ENCODE assay signal across 3 cellular contexts in genomic region chr12:63874897-63875296, GRCh38.
TF ChIP-seq lines count a peak whose summit lies in the region.

No MANE protein-coding gene starts in this region.

TF ChIP-seq in A549, 52 proteins besides CTCF, POLR2A, EP300 and RAD21:
- TF ChIP-seq KDM1A (IDR thresholded peaks at IDR 0.05; ENCODE audit: low read depth) (0 out of 2 replicates have a peak, but pooled peaks have one; percentile 15), SREBF2 (IDR thresholded peaks at IDR 0.05) (no peak)
- TF ChIP-seq, protein P1, sequence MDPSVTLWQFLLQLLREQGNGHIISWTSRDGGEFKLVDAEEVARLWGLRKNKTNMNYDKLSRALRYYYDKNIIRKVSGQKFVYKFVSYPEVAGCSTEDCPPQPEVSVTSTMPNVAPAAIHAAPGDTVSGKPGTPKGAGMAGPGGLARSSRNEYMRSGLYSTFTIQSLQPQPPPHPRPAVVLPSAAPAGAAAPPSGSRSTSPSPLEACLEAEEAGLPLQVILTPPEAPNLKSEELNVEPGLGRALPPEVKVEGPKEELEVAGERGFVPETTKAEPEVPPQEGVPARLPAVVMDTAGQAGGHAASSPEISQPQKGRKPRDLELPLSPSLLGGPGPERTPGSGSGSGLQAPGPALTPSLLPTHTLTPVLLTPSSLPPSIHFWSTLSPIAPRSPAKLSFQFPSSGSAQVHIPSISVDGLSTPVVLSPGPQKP (IDR thresholded peaks at IDR 0.05; ENCODE audit: low read depth, low read length), result no peak

TF ChIP-seq in HEK293, 187 proteins besides CTCF, POLR2A, EP300 and RAD21 (continues in another document):
- TF ChIP-seq KLF10 (tag by site-specific recombination; IDR thresholded peaks at IDR 0.05) (no peak), ZBTB49 (tag by site-specific recombination; IDR thresholded peaks at IDR 0.05; ENCODE audit: low read depth) (no peak), ZNF121 (tag by site-specific recombination; IDR thresholded peaks at IDR 0.05) (peak; percentile 99), ZBTB7A (tag by site-specific recombination; IDR thresholded peaks at IDR 0.05; ENCODE audit: low read depth) (no peak), ZNF112 (tag by site-specific recombination; IDR thresholded peaks at IDR 0.05) (no peak), ZNF664 (tag by site-specific recombination; IDR thresholded peaks at IDR 0.05) (peak; percentile 86), ZEB2 (tag by site-specific recombination; IDR thresholded peaks at IDR 0.05) (no peak), ZNF529 (tag by site-specific recombination; IDR thresholded peaks at IDR 0.05; ENCODE audit: insufficient replicate concordance) (no peak), ZNF843 (tag by site-specific recombination; IDR thresholded peaks at IDR 0.05) (no peak), MZF1 (tag by site-specific recombination; IDR thresholded peaks at IDR 0.05; ENCODE audit: borderline replicate concordance) (peak; percentile 60; the same call in 1 of the 2 replicates), ZNF184 (tag by site-specific recombination; IDR thresholded peaks at IDR 0.05) (no peak), ZFHX2 (tag by site-specific recombination; conservative IDR thresholded peaks at IDR 0.05) (no peak)
- TF ChIP-seq, protein P2, sequence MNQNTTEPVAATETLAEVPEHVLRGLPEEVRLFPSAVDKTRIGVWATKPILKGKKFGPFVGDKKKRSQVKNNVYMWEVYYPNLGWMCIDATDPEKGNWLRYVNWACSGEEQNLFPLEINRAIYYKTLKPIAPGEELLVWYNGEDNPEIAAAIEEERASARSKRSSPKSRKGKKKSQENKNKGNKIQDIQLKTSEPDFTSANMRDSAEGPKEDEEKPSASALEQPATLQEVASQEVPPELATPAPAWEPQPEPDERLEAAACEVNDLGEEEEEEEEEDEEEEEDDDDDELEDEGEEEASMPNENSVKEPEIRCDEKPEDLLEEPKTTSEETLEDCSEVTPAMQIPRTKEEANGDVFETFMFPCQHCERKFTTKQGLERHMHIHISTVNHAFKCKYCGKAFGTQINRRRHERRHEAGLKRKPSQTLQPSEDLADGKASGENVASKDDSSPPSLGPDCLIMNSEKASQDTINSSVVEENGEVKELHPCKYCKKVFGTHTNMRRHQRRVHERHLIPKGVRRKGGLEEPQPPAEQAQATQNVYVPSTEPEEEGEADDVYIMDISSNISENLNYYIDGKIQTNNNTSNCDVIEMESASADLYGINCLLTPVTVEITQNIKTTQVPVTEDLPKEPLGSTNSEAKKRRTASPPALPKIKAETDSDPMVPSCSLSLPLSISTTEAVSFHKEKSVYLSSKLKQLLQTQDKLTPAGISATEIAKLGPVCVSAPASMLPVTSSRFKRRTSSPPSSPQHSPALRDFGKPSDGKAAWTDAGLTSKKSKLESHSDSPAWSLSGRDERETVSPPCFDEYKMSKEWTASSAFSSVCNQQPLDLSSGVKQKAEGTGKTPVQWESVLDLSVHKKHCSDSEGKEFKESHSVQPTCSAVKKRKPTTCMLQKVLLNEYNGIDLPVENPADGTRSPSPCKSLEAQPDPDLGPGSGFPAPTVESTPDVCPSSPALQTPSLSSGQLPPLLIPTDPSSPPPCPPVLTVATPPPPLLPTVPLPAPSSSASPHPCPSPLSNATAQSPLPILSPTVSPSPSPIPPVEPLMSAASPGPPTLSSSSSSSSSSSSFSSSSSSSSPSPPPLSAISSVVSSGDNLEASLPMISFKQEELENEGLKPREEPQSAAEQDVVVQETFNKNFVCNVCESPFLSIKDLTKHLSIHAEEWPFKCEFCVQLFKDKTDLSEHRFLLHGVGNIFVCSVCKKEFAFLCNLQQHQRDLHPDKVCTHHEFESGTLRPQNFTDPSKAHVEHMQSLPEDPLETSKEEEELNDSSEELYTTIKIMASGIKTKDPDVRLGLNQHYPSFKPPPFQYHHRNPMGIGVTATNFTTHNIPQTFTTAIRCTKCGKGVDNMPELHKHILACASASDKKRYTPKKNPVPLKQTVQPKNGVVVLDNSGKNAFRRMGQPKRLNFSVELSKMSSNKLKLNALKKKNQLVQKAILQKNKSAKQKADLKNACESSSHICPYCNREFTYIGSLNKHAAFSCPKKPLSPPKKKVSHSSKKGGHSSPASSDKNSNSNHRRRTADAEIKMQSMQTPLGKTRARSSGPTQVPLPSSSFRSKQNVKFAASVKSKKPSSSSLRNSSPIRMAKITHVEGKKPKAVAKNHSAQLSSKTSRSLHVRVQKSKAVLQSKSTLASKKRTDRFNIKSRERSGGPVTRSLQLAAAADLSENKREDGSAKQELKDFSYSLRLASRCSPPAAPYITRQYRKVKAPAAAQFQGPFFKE (tag by site-specific recombination; IDR thresholded peaks at IDR 0.05; ENCODE audit: borderline replicate concordance), result no peak

TF ChIP-seq in H1, 55 proteins besides CTCF, POLR2A, EP300 and RAD21:
- TF ChIP-seq KDM5A (IDR thresholded peaks at IDR 0.05; ENCODE audit: low read length) (no peak), CEBPB (IDR thresholded peaks at IDR 0.05; ENCODE audit: low read depth, low read length) (no peak), GABPA (IDR thresholded peaks at IDR 0.05; ENCODE audit: borderline replicate concordance, insufficient read depth, low read length) (no peak), KDM1A (IDR thresholded peaks at IDR 0.05; ENCODE audit: borderline replicate concordance, low read length) (peak; percentile 30; the same call in 1 of the 2 replicates)
